Comparison of ENCODE assay signal across 8 cellular contexts in the genomic region with DNA sequence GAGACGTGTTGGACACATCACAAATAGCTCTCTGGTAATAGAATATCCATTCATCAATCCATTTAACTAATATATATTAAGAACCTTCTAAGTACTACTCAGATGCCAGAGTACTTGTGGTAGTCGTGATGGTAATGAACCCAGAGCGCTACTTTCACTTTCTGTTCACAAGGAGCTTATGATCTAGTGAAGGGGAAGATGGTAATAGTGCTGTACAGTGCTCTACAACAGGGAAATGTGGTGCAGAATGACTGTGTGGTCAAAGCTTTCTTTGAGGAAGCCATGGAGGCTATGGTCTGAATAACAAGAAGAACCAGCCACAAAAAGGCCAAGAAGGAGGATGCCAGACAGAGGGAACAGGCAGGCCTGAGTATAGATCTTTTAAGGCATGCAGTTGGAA.
DNase-seq lines count a peak whose midpoint lies in the region; ATAC-seq, FAIRE-seq and TF ChIP-seq lines count a peak whose summit lies in the region.

No MANE protein-coding gene starts in this region.

- no peak for FAIRE-seq in frontal cortex (lab: Jason Lieb, UNC)

- no peaks in the 10 kb centered on the region for H3K4me1 ChIP-seq in upper lobe of right lung

- peak; percentile 88 for DNase-seq in NOMO-1 treated with DMSO at 0.1 percent for 48 hours (lab: John Stamatoyannopoulos, UW; ENCODE audit: unreplicated experiment)
- peak; percentile 37 for DNase-seq in fibroblast of mammary gland (ENCODE audit: low read depth)
- DNase-seq in upper lobe of right lung = no peak
- no peak for DNase-seq in frontal cortex (ENCODE audit: low spot score in 2 of 2)
- DNase-seq in stimulated activated CD4-positive, alpha-beta T cell treated with anti-CD3 and anti-CD28 coated beads, Interleukin-1b, Interleukin-23, amount 100 ng/mL, for 48 hours = no peak
- no peak for DNase-seq in stimulated activated CD4-positive, alpha-beta T cell treated with anti-CD3 and anti-CD28 coated beads, Interleukin-12 subunit alpha, Interleukin-12 subunit beta, amount 100 ng/mL, for 4 hours

- no peaks in the 10 kb centered on the region for H3K9me3 ChIP-seq in upper lobe of right lung

- no peak overlapping the region for H3K4me3 ChIP-seq in fibroblast of mammary gland (ENCODE audit: control insufficient read depth, low read depth, low read length)
- peak overlapping the region; percentile 4 for H3K4me3 ChIP-seq in upper lobe of right lung

- H3K36me3 ChIP-seq in upper lobe of right lung = no peaks in the 10 kb centered on the region

- ATAC-seq in GM18868 (IDR thresholded peaks at IDR 0.05; ENCODE audit: unreplicated experiment) = peak; percentile 86
- ATAC-seq in HG02623 (IDR thresholded peaks at IDR 0.05; ENCODE audit: unreplicated experiment) = peak; percentile 86
- peak; percentile 82 for ATAC-seq in upper lobe of right lung

- intact Hi-C loops in upper lobe of right lung (cut with DNase I) = loop anchor here (10.0 kb wide), 1 partner anchor 50 kb away; no protein-coding TSS in a partner anchor

- no peaks in the 10 kb centered on the region for H3K27me3 ChIP-seq in upper lobe of right lung

- peak overlapping the region; percentile 61 for H3K27ac ChIP-seq in upper lobe of right lung

- TF ChIP-seq CTCF in fibroblast of mammary gland (conservative IDR thresholded peaks at IDR 0.05; ENCODE audit: control insufficient read depth, insufficient read depth, low read depth, low read length) (no peak), upper lobe of right lung (IDR thresholded peaks at IDR 0.05) (no peak)

Comparison
In these comparisons a context has a peak if more than half of its experiments do, and no peak if none do; other contexts are left out.
1. DNase-seq: peak in NOMO-1 treated with DMSO at 0.1 percent for 48 hours (single experiment) and fibroblast of mammary gland (single experiment); none in upper lobe of right lung (single experiment), frontal cortex (0 of 2), stimulated activated CD4-positive, alpha-beta T cell treated with anti-CD3 and anti-CD28 coated beads, Interleukin-1b, Interleukin-23, amount 100 ng/mL, for 48 hours (single experiment) and stimulated activated CD4-positive, alpha-beta T cell treated with anti-CD3 and anti-CD28 coated beads, Interleukin-12 subunit alpha, Interleukin-12 subunit beta, amount 100 ng/mL, for 4 hours (single experiment).
2. Peak in every context shown above with its lines, with median percentiles within 50 percentile points of each other: ATAC-seq.